18 cellular contexts compared by ENCODE assay signal in genomic region chr6:141874930-141875602, GRCh38.
DNase-seq lines count a peak whose midpoint lies in the region; ATAC-seq lines count a peak whose summit lies in the region.
"Had no signal": no experiment of that assay in that cellular context is flagged by ENCODE, and none has a peak within 500 bp of the region (broad histone marks: within the 10 kb centered on the region; RNA-seq: fewer than 3 reads in every experiment).

No MANE protein-coding gene starts in this region.

- DNase-seq in EH (ENCODE audit: low read depth), result peak; percentile 11
- peak; percentile 16 for DNase-seq in LHCN-M2 (ENCODE audit: low read depth)
- DNase-seq in SW480 (ENCODE audit: low spot score), result peak; percentile 0
- DNase-seq in left lobe of liver (ENCODE audit: low spot score), result no peak
- DNase-seq in activated CD4-positive, CD25-positive, alpha-beta regulatory T cell treated with anti-CD3 and anti-CD28 coated beads, Interleukin-2, amount 50 U/mL, for 72 hours, result no peak
- DNase-seq in SW 1271 (lab: John Stamatoyannopoulos, UW), result no peak
- no peak for DNase-seq in HuH-7.5 (ENCODE audit: low spot score)
- DNase-seq: CD4-positive, alpha-beta memory T cell; glutamatergic neuron; HFFc6; kidney; NCI-H1105; NCI-H524; RPMI8226; stimulated activated CD4-positive, alpha-beta T cell treated with anti-CD3 and anti-CD28 coated beads, Interleukin-4, amount 100 ng/mL, for 1 hour; T1000 had no signal

- peak; percentile 67 for ATAC-seq in left lobe of liver
- no peak for ATAC-seq in HG02642 (IDR thresholded peaks at IDR 0.05; ENCODE audit: poor library complexity, unreplicated experiment)
- ATAC-seq: stimulated activated memory B cell treated with anti-CD40 and anti-IgM and Interleukin-4, amounts not matched to agents 10 μg/mL and 1 μg/mL and 100 μg/mL, for 72 hours had no signal

Comparison
In these comparisons a context has a peak if more than half of its experiments do, and no peak if none do; other contexts are left out.
1. DNase-seq: peak in EH (single experiment), LHCN-M2 (single experiment) and SW480 (single experiment); none in left lobe of liver (single experiment), activated CD4-positive, CD25-positive, alpha-beta regulatory T cell treated with anti-CD3 and anti-CD28 coated beads, Interleukin-2, amount 50 U/mL, for 72 hours (single experiment), SW 1271 (0 of 2) and HuH-7.5 (single experiment).